ENCODE assay signal across 20 cellular contexts in genomic region chr9:108386859-108387384, GRCh38.
DNase-seq lines count a peak whose midpoint lies in the region; ATAC-seq and TF ChIP-seq lines count a peak whose summit lies in the region.
"Had no signal": no experiment of that assay in that cellular context is flagged by ENCODE, and none has a peak within 500 bp of the region (broad histone marks: within the 10 kb centered on the region; RNA-seq: fewer than 3 reads in every experiment).

No MANE protein-coding gene starts in this region.

- H3K4me3 ChIP-seq in RWPE2 (ENCODE audit: severe bottlenecking) (no peak overlapping the region), OCI-LY7 (ENCODE audit: low read depth, low read length, poor library complexity, severe bottlenecking) (no peak overlapping the region), MM.1S (ENCODE audit: low read length) (no peak overlapping the region)
- H3K4me3 ChIP-seq: adrenal gland, GM23338, upper lobe of left lung had no signal

- ATAC-seq in RWPE2 (ENCODE audit: low read depth) (peak; percentile 68), GM18907 (IDR thresholded peaks at IDR 0.05; ENCODE audit: unreplicated experiment) (no peak), GM18511 (IDR thresholded peaks at IDR 0.05; ENCODE audit: unreplicated experiment) (no peak)
- ATAC-seq: activated T-cell treated with anti-CD3 and anti-CD28 coated beads, Interleukin-2, amount 50 U/mL, for 72 hours; GM23338; left cardiac atrium; naive thymus-derived CD4-positive, alpha-beta T cell had no signal

- H2AFZ ChIP-seq in OCI-LY7 (ENCODE audit: low read length): no peak overlapping the region
- H2AFZ ChIP-seq in MM.1S (ENCODE audit: low read length): no peak overlapping the region
- H2AFZ ChIP-seq: GM23338 had no signal

- no peaks in the 10 kb centered on the region for H4K20me1 ChIP-seq in OCI-LY7 (ENCODE audit: insufficient read depth, low read length)
- no peaks in the 10 kb centered on the region for H4K20me1 ChIP-seq in MM.1S (ENCODE audit: insufficient read depth, low read length)

- H3K27me3 ChIP-seq in RWPE2 (ENCODE audit: insufficient read depth, poor library complexity, severe bottlenecking) (no peaks in the 10 kb centered on the region), MM.1S (replicated peaks; ENCODE audit: insufficient read depth, low read length) (no peaks in the 10 kb centered on the region)
- H3K27me3 ChIP-seq: adrenal gland, upper lobe of left lung had no signal

- no peaks in the 10 kb centered on the region for H3K9me2 ChIP-seq in OCI-LY7 (ENCODE audit: insufficient read depth, low read length)
- H3K9me2 ChIP-seq in MM.1S (replicated peaks; ENCODE audit: insufficient read depth, low read length): no peaks in the 10 kb centered on the region

- H3K36me3 ChIP-seq in RWPE2 (ENCODE audit: low read depth) (no peaks in the 10 kb centered on the region), OCI-LY7 (ENCODE audit: insufficient read depth, low read length) (no peaks in the 10 kb centered on the region), MM.1S (replicated peaks; ENCODE audit: insufficient read depth, low read length) (no peaks in the 10 kb centered on the region)
- H3K36me3 ChIP-seq: adrenal gland, upper lobe of left lung had no signal

- no peak for TF ChIP-seq CTCF in RWPE2 (IDR thresholded peaks at IDR 0.05; ENCODE audit: poor library complexity, severe bottlenecking)
- no peak for TF ChIP-seq CTCF in osteocyte (IDR thresholded peaks at IDR 0.05)
- TF ChIP-seq CTCF in OCI-LY7 (conservative IDR thresholded peaks at IDR 0.05; ENCODE audit: low read length): no peak
- TF ChIP-seq CTCF in MM.1S (IDR thresholded peaks at IDR 0.05; ENCODE audit: low read length): no peak

- intact Hi-C loops in OCI-LY7 (cut with micrococcal nuclease; ENCODE audit: unreplicated experiment): no loop called here

- H3K27me3 Mint-ChIP-seq in osteocyte (ENCODE audit: unreplicated experiment): no peaks in the 10 kb centered on the region
- H3K27me3 Mint-ChIP-seq: CD4-positive, alpha-beta T cell had no signal

- H3K27ac ChIP-seq in RWPE2 (ENCODE audit: poor library complexity, severe bottlenecking) (peak overlapping the region; percentile 26), OCI-LY7 (ENCODE audit: low read depth, low read length, poor library complexity, severe bottlenecking) (no peak overlapping the region), MM.1S (ENCODE audit: low read length) (no peak overlapping the region)
- H3K27ac ChIP-seq: adrenal gland, KMS-11, upper lobe of left lung had no signal

- H3K4me2 ChIP-seq in OCI-LY7 (ENCODE audit: low read length) (no peak overlapping the region), MM.1S (ENCODE audit: low read depth, low read length) (no peak overlapping the region)
- H3K4me2 ChIP-seq: GM23338, KMS-11 had no signal

- CTCF ChIA-PET in OCI-LY7 (lab: Charles Lee; ENCODE audit: unreplicated experiment): no interaction called here

- peak overlapping the region; percentile 86 for H3K27ac Mint-ChIP-seq in osteocyte (ENCODE audit: unreplicated experiment)
- H3K27ac Mint-ChIP-seq: activated T-cell treated with anti-CD3 and anti-CD28 coated beads, Interleukin-2, amount 50 U/mL, for 72 hours; CD4-positive, alpha-beta T cell; GM23338; naive thymus-derived CD4-positive, alpha-beta T cell had no signal

- no peaks in the 10 kb centered on the region for H3F3A ChIP-seq in MM.1S (ENCODE audit: insufficient read depth, low read length)

- H3K4me1 ChIP-seq in RWPE2 (ENCODE audit: insufficient read depth, poor library complexity, severe bottlenecking) (peaks cover 12% of the 10 kb centered on the region), OCI-LY7 (ENCODE audit: insufficient read depth, low read length, poor library complexity, severe bottlenecking) (no peaks in the 10 kb centered on the region), MM.1S (ENCODE audit: low read length) (no peaks in the 10 kb centered on the region)
- H3K4me1 ChIP-seq: adrenal gland, upper lobe of left lung had no signal

- POLR2A ChIA-PET in OCI-LY7 (lab: Charles Lee): no interaction called here

- no TSS peak for BruUV-seq in OCI-LY7 (replicated peaks; lab: Mats Ljungman, UMichigan)

- H3K9me3 ChIP-seq in RWPE2 (ENCODE audit: severe bottlenecking) (no peaks in the 10 kb centered on the region), OCI-LY7 (ENCODE audit: low read length) (no peaks in the 10 kb centered on the region), MM.1S (replicated peaks; ENCODE audit: insufficient read depth, low read length) (no peaks in the 10 kb centered on the region)
- H3K9me3 ChIP-seq: adrenal gland, upper lobe of left lung had no signal

- no peak overlapping the region for H3K9ac ChIP-seq in MM.1S (ENCODE audit: low read length)
- H3K9ac ChIP-seq: KMS-11 had no signal

- no peak overlapping the region for H3K4me3 Mint-ChIP-seq in osteocyte (ENCODE audit: unreplicated experiment)
- H3K4me3 Mint-ChIP-seq: activated T-cell treated with anti-CD3 and anti-CD28 coated beads, Interleukin-2, amount 50 U/mL, for 72 hours; CD4-positive, alpha-beta T cell; GM23338; naive thymus-derived CD4-positive, alpha-beta T cell had no signal

- H3K4me1 Mint-ChIP-seq in osteocyte (ENCODE audit: unreplicated experiment): peaks cover 38% of the 10 kb centered on the region
- H3K4me1 Mint-ChIP-seq: GM23338 had no signal

- H3K79me2 ChIP-seq in OCI-LY7 (ENCODE audit: insufficient read depth, low read depth, low read length) (no peaks in the 10 kb centered on the region), MM.1S (ENCODE audit: low read length) (no peaks in the 10 kb centered on the region)

- DNase-seq in EL (peak; percentile 82), RWPE2 (ENCODE audit: low spot score) (no peak), fibroblast of peridontal ligament (ENCODE audit: extremely low read depth) (peak; percentile 96), osteocyte (ENCODE audit: extremely low spot score, unreplicated experiment) (no peak), OCI-LY7 (ENCODE audit: low spot score) (no peak), MM.1S (no peak)
- DNase-seq: activated T-cell treated with anti-CD3 and anti-CD28 coated beads, Interleukin-2, amount 50 U/mL, for 72 hours; adrenal gland; CD4-positive, alpha-beta T cell; head of caudate nucleus; left cardiac atrium; naive thymus-derived CD4-positive, alpha-beta T cell; NCI-H2029 treated with DMSO at 0.1 percent for 48 hours; NCI-H774; SIG-M5; upper lobe of left lung had no signal

- no peaks in the 10 kb centered on the region for H3K36me3 Mint-ChIP-seq in osteocyte (ENCODE audit: unreplicated experiment)
- H3K36me3 Mint-ChIP-seq: naive thymus-derived CD4-positive, alpha-beta T cell had no signal

- no peaks in the 10 kb centered on the region for H3K9me3 Mint-ChIP-seq in osteocyte (ENCODE audit: unreplicated experiment)
- H3K9me3 Mint-ChIP-seq: GM23338 had no signal

Comparison
In these comparisons a context has a peak if more than half of its experiments do, and no peak if none do; other contexts are left out.
1. DNase-seq: peak in EL (single experiment) and fibroblast of peridontal ligament (single experiment); none in RWPE2 (single experiment), osteocyte (single experiment), OCI-LY7 (single experiment) and MM.1S (single experiment).